Comparison of ENCODE assay signal across 8 cellular contexts in the genomic region with DNA sequence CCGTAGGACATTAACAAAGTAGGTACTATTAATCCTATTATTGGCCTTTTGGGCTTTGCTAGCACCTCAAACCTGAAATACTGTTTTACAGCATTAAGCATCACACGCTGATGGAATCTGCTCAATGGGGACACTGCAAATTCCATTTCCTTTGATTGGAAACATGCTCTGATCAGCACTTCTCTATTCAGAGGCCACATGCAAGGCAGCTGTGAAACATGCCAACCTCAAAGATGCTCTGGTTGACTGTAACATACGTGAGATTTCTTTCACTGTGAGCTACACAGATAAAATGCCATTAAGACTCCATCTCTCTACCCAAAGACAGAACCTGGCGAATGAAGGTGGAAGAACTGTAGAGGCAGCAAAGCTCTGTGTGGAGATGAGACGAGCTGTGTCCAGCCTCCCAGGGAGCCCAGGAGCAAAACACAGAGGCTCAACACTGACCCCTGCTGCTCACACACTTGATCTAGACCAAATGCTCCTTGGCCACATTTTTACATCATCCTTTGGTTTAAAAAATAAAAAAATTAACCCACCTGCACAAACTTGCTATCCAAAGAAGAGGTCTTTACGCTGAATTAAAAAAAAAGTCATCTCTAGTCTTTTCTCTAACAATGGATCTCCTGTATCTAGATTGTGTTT. TPM values are rescaled to one million over a fixed set of nuclear protein-coding genes. Genes with fewer than 3 reads are reported as not detected.
DNase-seq lines count a peak whose midpoint lies in the region; ATAC-seq, FAIRE-seq and TF ChIP-seq lines count a peak whose summit lies in the region.

No MANE protein-coding gene starts in this region.

- no peaks in the 10 kb centered on the region for H3K27me3 ChIP-seq in pancreas

- H3K27me3 Mint-ChIP-seq in activated CD8-positive, alpha-beta memory T cell treated with anti-CD3 and anti-CD28 coated beads, Interleukin-2, amount 10 ng/mL, durations not matched to agents 7 days and 5 days, result no peaks in the 10 kb centered on the region
- no peaks in the 10 kb centered on the region for H3K27me3 Mint-ChIP-seq in activated T-helper 2 cell treated with anti-CD3 and anti-CD28 coated beads, Interferon-gamma antibody, Interleukin-2, Interleukin-4, amounts not matched to agents 10 μg/mL and 5 μg/mL and 100 μg/mL, durations not matched to agents 14 hours and 24 hours and 36 hours (ENCODE audit: low read depth)

- ATAC-seq in activated CD8-positive, alpha-beta memory T cell treated with anti-CD3 and anti-CD28 coated beads, Interleukin-2, amount 10 ng/mL, durations not matched to agents 7 days and 5 days, result peak; percentile 72
- peak; percentile 56 to 81 (median 74) for ATAC-seq in pancreas

- H3K36me3 Mint-ChIP-seq in activated CD8-positive, alpha-beta memory T cell treated with anti-CD3 and anti-CD28 coated beads, Interleukin-2, amount 10 ng/mL, durations not matched to agents 7 days and 5 days, result peaks cover 19% of the 10 kb centered on the region
- H3K36me3 Mint-ChIP-seq in activated T-helper 2 cell treated with anti-CD3 and anti-CD28 coated beads, Interferon-gamma antibody, Interleukin-2, Interleukin-4, amounts not matched to agents 10 μg/mL and 5 μg/mL and 100 μg/mL, durations not matched to agents 14 hours and 24 hours and 36 hours (ENCODE audit: low read depth), result peaks cover 12% of the 10 kb centered on the region

- H3K4me3 ChIP-seq in HFF-Myc (replicated peaks; ENCODE audit: low read depth, low read length) (no peak overlapping the region), pancreas (no peak overlapping the region)

- no peak for FAIRE-seq in pancreas (lab: Jason Lieb, UNC)

- peaks cover 0 to 3% (median 0%) of the 10 kb centered on the region in 3 donors for H3K4me1 ChIP-seq in pancreas

- peaks cover 11% of the 10 kb centered on the region for H3K4me1 Mint-ChIP-seq in activated CD8-positive, alpha-beta memory T cell treated with anti-CD3 and anti-CD28 coated beads, Interleukin-2, amount 10 ng/mL, durations not matched to agents 7 days and 5 days
- peaks cover 13% of the 10 kb centered on the region for H3K4me1 Mint-ChIP-seq in activated T-helper 2 cell treated with anti-CD3 and anti-CD28 coated beads, Interferon-gamma antibody, Interleukin-2, Interleukin-4, amounts not matched to agents 10 μg/mL and 5 μg/mL and 100 μg/mL, durations not matched to agents 14 hours and 24 hours and 36 hours (ENCODE audit: low read depth)

- TF ChIP-seq CTCF in HFF-Myc (IDR thresholded peaks at IDR 0.05; ENCODE audit: low read depth, low read length, missing control alignments), result peak; percentile 65
- peak in 2 of 4 donors; percentile 20 to 29 for TF ChIP-seq CTCF in pancreas (IDR thresholded peaks at IDR 0.05)

- no peaks in the 10 kb centered on the region for H3K9me3 ChIP-seq in pancreas

- no peak overlapping the region for H3K27ac Mint-ChIP-seq in activated CD8-positive, alpha-beta memory T cell treated with anti-CD3 and anti-CD28 coated beads, Interleukin-2, amount 10 ng/mL, durations not matched to agents 7 days and 5 days
- no peak overlapping the region for H3K27ac Mint-ChIP-seq in activated T-helper 2 cell treated with anti-CD3 and anti-CD28 coated beads, Interferon-gamma antibody, Interleukin-2, Interleukin-4, amounts not matched to agents 10 μg/mL and 5 μg/mL and 100 μg/mL, durations not matched to agents 14 hours and 24 hours and 36 hours

- CTCF ChIA-PET in activated CD8-positive, alpha-beta memory T cell treated with anti-CD3 and anti-CD28 coated beads, Interleukin-2, amount 10 ng/mL, durations not matched to agents 7 days and 5 days (lab: Charles Lee), result interaction anchor here (0.9 to 1.2 kb wide), 2 partner anchors 907 to 930 kb away, joined by 3 to 5 read pairs; no protein-coding TSS in a partner anchor

- 71 to 81% methylated on average over 6 of the region's 6 CpGs for WGBS in pancreas, 2 donors

- H3K9me3 Mint-ChIP-seq in activated CD8-positive, alpha-beta memory T cell treated with anti-CD3 and anti-CD28 coated beads, Interleukin-2, amount 10 ng/mL, durations not matched to agents 7 days and 5 days (ENCODE audit: low read depth), result peaks cover 2% of the 10 kb centered on the region
- no peaks in the 10 kb centered on the region for H3K9me3 Mint-ChIP-seq in activated T-helper 2 cell treated with anti-CD3 and anti-CD28 coated beads, Interferon-gamma antibody, Interleukin-2, Interleukin-4, amounts not matched to agents 10 μg/mL and 5 μg/mL and 100 μg/mL, durations not matched to agents 14 hours and 24 hours and 36 hours

- intact Hi-C loops in pancreas (cut with DNase I), result no loop called here
- intact Hi-C loops in activated T-helper 2 cell treated with anti-CD3 and anti-CD28 coated beads, Interferon-gamma antibody, Interleukin-2, Interleukin-4, amounts not matched to agents 10 μg/mL and 5 μg/mL and 100 μg/mL, durations not matched to agents 14 hours and 24 hours and 36 hours (cut with micrococcal nuclease), result no loop called here

- no peak overlapping the region for H3K27ac ChIP-seq in pancreas

- no peaks in the 10 kb centered on the region for H3K36me3 ChIP-seq in pancreas

- peak; percentile 11 for DNase-seq in SKM-1 (lab: John Stamatoyannopoulos, UW; ENCODE audit: unreplicated experiment)
- no peak for DNase-seq in SKM-1 treated with dmso at 0.1 percent for 144 hours (lab: John Stamatoyannopoulos, UW; ENCODE audit: unreplicated experiment)
- DNase-seq in HFF-Myc (ENCODE audit: extremely low read depth, low read depth), result no peak
- DNase-seq in NCI-H1048 (lab: John Stamatoyannopoulos, UW), result peak; percentile 4
- peak; percentile 68 for DNase-seq in activated CD8-positive, alpha-beta memory T cell treated with anti-CD3 and anti-CD28 coated beads, Interleukin-2, amount 10 ng/mL, durations not matched to agents 7 days and 5 days
- DNase-seq in fibroblast of peridontal ligament (ENCODE audit: extremely low read depth), result peak; percentile 57
- DNase-seq in pancreas, result peak in 1 of 6 donors; percentile 35
- DNase-seq in activated T-helper 2 cell treated with anti-CD3 and anti-CD28 coated beads, Interferon-gamma antibody, Interleukin-2, Interleukin-4, amounts not matched to agents 10 μg/mL and 5 μg/mL and 100 μg/mL, durations not matched to agents 14 hours and 24 hours and 36 hours (ENCODE audit: low spot score), result no peak

- H3K4me3 Mint-ChIP-seq in activated CD8-positive, alpha-beta memory T cell treated with anti-CD3 and anti-CD28 coated beads, Interleukin-2, amount 10 ng/mL, durations not matched to agents 7 days and 5 days, result no peak overlapping the region
- H3K4me3 Mint-ChIP-seq in activated T-helper 2 cell treated with anti-CD3 and anti-CD28 coated beads, Interferon-gamma antibody, Interleukin-2, Interleukin-4, amounts not matched to agents 10 μg/mL and 5 μg/mL and 100 μg/mL, durations not matched to agents 14 hours and 24 hours and 36 hours (ENCODE audit: low read depth), result no peak overlapping the region

RNA-seq across cellular contexts. Expression of a gene that starts 8.0 kb away (rescaled TPM):
- total RNA-seq in activated CD8-positive, alpha-beta memory T cell treated with anti-CD3 and anti-CD28 coated beads, Interleukin-2, amount 10 ng/mL, durations not matched to agents 7 days and 5 days, result 10 to 100 TPM; 51.6 to 74.1 TPM
- total RNA-seq in pancreas, result 10 to 100 TPM; 22.8 to 42.3 (median 36.8) TPM
- polyA plus RNA-seq in pancreas, result 10 to 100 TPM; 14.7 to 18.8 TPM
- 49.1 and 54.0 TPM in 2 replicates for total RNA-seq in activated T-helper 2 cell treated with anti-CD3 and anti-CD28 coated beads, Interferon-gamma antibody, Interleukin-2, Interleukin-4, amounts not matched to agents 10 μg/mL and 5 μg/mL and 100 μg/mL, durations not matched to agents 14 hours and 24 hours and 36 hours

Comparison
In these comparisons a context has a peak if more than half of its experiments do, and no peak if none do; other contexts are left out.
1. DNase-seq: peak in SKM-1 (single experiment), NCI-H1048 (single experiment), activated CD8-positive, alpha-beta memory T cell treated with anti-CD3 and anti-CD28 coated beads, Interleukin-2, amount 10 ng/mL, durations not matched to agents 7 days and 5 days (single experiment) and fibroblast of peridontal ligament (single experiment); none in SKM-1 treated with dmso at 0.1 percent for 144 hours (single experiment), HFF-Myc (single experiment) and activated T-helper 2 cell treated with anti-CD3 and anti-CD28 coated beads, Interferon-gamma antibody, Interleukin-2, Interleukin-4, amounts not matched to agents 10 μg/mL and 5 μg/mL and 100 μg/mL, durations not matched to agents 14 hours and 24 hours and 36 hours (single experiment).